ENCODE assay signal across 10 cellular contexts in the genomic region with DNA sequence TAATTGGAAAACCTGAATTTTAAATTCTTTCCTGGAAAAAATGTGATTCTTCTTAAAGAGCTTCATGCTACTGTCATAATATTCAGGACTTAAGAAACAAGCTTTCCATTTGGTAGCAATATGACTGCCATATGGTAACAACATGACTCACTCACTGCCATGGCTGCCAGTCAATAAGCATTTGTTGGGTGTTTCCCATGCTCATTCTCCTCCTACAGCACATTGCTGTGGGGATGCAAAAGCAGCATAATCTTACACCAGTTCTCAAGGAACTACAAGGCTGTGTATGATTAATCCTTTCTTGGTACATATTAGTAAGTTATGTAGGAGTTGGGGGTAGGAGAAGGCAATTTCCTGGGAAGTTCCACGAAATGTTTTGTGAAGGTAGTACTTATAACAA.
DNase-seq lines count a peak whose midpoint lies in the region; ATAC-seq and TF ChIP-seq lines count a peak whose summit lies in the region.
"Had no signal": no experiment of that assay in that cellular context is flagged by ENCODE, and none has a peak within 500 bp of the region (broad histone marks: within the 10 kb centered on the region; RNA-seq: fewer than 3 reads in every experiment).

No MANE protein-coding gene starts in this region.

- H3K27ac ChIP-seq in tibial nerve (no peak overlapping the region), right atrium auricular region (no peak overlapping the region)
- H3K27ac ChIP-seq: BLaER1 treated with 17β-estradiol and CSF1 and Interleukin-3, amounts not matched to agents 10 nM and 100 nM had no signal

- H3K4me3 ChIP-seq in tibial nerve = no peak overlapping the region
- no peak overlapping the region for H3K4me3 ChIP-seq in right atrium auricular region
- H3K4me3 ChIP-seq: BLaER1 treated with 17β-estradiol and CSF1 and Interleukin-3, amounts not matched to agents 10 nM and 100 nM had no signal

- no peaks in the 10 kb centered on the region for H3K27me3 Mint-ChIP-seq in activated naive CD8-positive, alpha-beta T cell treated with anti-CD3 and anti-CD28 coated beads, Interleukin-2, amount 50 U/mL, for 24 hours
- H3K27me3 Mint-ChIP-seq in activated naive CD8-positive, alpha-beta T cell treated with anti-CD3 and anti-CD28 coated beads for 36 hours = no peaks in the 10 kb centered on the region
- H3K27me3 Mint-ChIP-seq: activated naive CD4-positive, alpha-beta T cell treated with anti-CD3 and anti-CD28 coated beads, Interleukin-2, amount 50 U/mL, for 24 hours had no signal

- 98 to 100% methylated on average over 1 of the region's 1 CpG for WGBS in tibial nerve, 2 donors

- peaks cover 50% of the 10 kb centered on the region for H3K36me3 Mint-ChIP-seq in activated naive CD8-positive, alpha-beta T cell treated with anti-CD3 and anti-CD28 coated beads, Interleukin-2, amount 50 U/mL, for 24 hours (ENCODE audit: low read depth)
- peaks cover 29% of the 10 kb centered on the region for H3K36me3 Mint-ChIP-seq in activated naive CD8-positive, alpha-beta T cell treated with anti-CD3 and anti-CD28 coated beads for 36 hours

- peak; percentile 57 for ATAC-seq in activated naive CD8-positive, alpha-beta T cell treated with anti-CD3 and anti-CD28 coated beads, Interleukin-2, amount 50 U/mL, for 24 hours
- peak; percentile 87 for ATAC-seq in HG03442 (IDR thresholded peaks at IDR 0.05; ENCODE audit: unreplicated experiment)

- no peak overlapping the region for H3K4me3 Mint-ChIP-seq in activated naive CD8-positive, alpha-beta T cell treated with anti-CD3 and anti-CD28 coated beads, Interleukin-2, amount 50 U/mL, for 24 hours
- H3K4me3 Mint-ChIP-seq in activated naive CD8-positive, alpha-beta T cell treated with anti-CD3 and anti-CD28 coated beads for 36 hours = no peak overlapping the region
- H3K4me3 Mint-ChIP-seq: activated naive CD4-positive, alpha-beta T cell treated with anti-CD3 and anti-CD28 coated beads, Interleukin-2, amount 50 U/mL, for 24 hours had no signal

- TF ChIP-seq CTCF in tibial nerve (IDR thresholded peaks at IDR 0.05) (no peak), right atrium auricular region (IDR thresholded peaks at IDR 0.05) (no peak)

- peaks cover 2% of the 10 kb centered on the region for H3K4me1 Mint-ChIP-seq in activated naive CD8-positive, alpha-beta T cell treated with anti-CD3 and anti-CD28 coated beads, Interleukin-2, amount 50 U/mL, for 24 hours
- H3K4me1 Mint-ChIP-seq in activated naive CD8-positive, alpha-beta T cell treated with anti-CD3 and anti-CD28 coated beads for 36 hours = peaks cover 2% of the 10 kb centered on the region
- H3K4me1 Mint-ChIP-seq: activated naive CD4-positive, alpha-beta T cell treated with anti-CD3 and anti-CD28 coated beads, Interleukin-2, amount 50 U/mL, for 24 hours had no signal

- DNase-seq in activated naive CD8-positive, alpha-beta T cell treated with anti-CD3 and anti-CD28 coated beads, Interleukin-2, amount 50 U/mL, for 24 hours = no peak
- no peak for DNase-seq in activated naive CD8-positive, alpha-beta T cell treated with anti-CD3 and anti-CD28 coated beads for 36 hours
- peak; percentile 41 for DNase-seq in brain pericyte (ENCODE audit: low read depth, low spot score)
- peak; percentile 36 for DNase-seq in superior temporal gyrus (ENCODE audit: extremely low spot score)
- no peak for DNase-seq in SKM-1 (lab: John Stamatoyannopoulos, UW; ENCODE audit: unreplicated experiment)
- no peak for DNase-seq in tibial nerve (ENCODE audit: low spot score in 2 of 2)
- DNase-seq in right atrium auricular region (ENCODE audit: low spot score) = no peak

- no peak overlapping the region for H3K27ac Mint-ChIP-seq in activated naive CD8-positive, alpha-beta T cell treated with anti-CD3 and anti-CD28 coated beads, Interleukin-2, amount 50 U/mL, for 24 hours
- no peak overlapping the region for H3K27ac Mint-ChIP-seq in activated naive CD8-positive, alpha-beta T cell treated with anti-CD3 and anti-CD28 coated beads for 36 hours
- H3K27ac Mint-ChIP-seq: activated naive CD4-positive, alpha-beta T cell treated with anti-CD3 and anti-CD28 coated beads, Interleukin-2, amount 50 U/mL, for 24 hours had no signal

- TF ChIP-seq EP300 in tibial nerve (IDR thresholded peaks at IDR 0.05) = no peak

- H3K9me3 ChIP-seq in tibial nerve = no peaks in the 10 kb centered on the region
- H3K9me3 ChIP-seq in right atrium auricular region = no peaks in the 10 kb centered on the region
- H3K9me3 ChIP-seq: BLaER1 treated with 17β-estradiol and CSF1 and Interleukin-3, amounts not matched to agents 10 nM and 100 nM had no signal

- H3K4me1 ChIP-seq in tibial nerve (no peaks in the 10 kb centered on the region), right atrium auricular region (no peaks in the 10 kb centered on the region)

- no peak for TF ChIP-seq POLR2A in tibial nerve (IDR thresholded peaks at IDR 0.05)

- H3K9me3 Mint-ChIP-seq in activated naive CD8-positive, alpha-beta T cell treated with anti-CD3 and anti-CD28 coated beads, Interleukin-2, amount 50 U/mL, for 24 hours = no peaks in the 10 kb centered on the region
- no peaks in the 10 kb centered on the region for H3K9me3 Mint-ChIP-seq in activated naive CD8-positive, alpha-beta T cell treated with anti-CD3 and anti-CD28 coated beads for 36 hours
- H3K9me3 Mint-ChIP-seq: activated naive CD4-positive, alpha-beta T cell treated with anti-CD3 and anti-CD28 coated beads, Interleukin-2, amount 50 U/mL, for 24 hours had no signal

- H3K27me3 ChIP-seq in tibial nerve (no peaks in the 10 kb centered on the region), right atrium auricular region (no peaks in the 10 kb centered on the region)
- H3K27me3 ChIP-seq: BLaER1 treated with 17β-estradiol and CSF1 and Interleukin-3, amounts not matched to agents 10 nM and 100 nM had no signal

- H3K36me3 ChIP-seq in tibial nerve = peaks cover 0 to 54% (median 4%) of the 10 kb centered on the region in 3 donors
- H3K36me3 ChIP-seq in right atrium auricular region = no peaks in the 10 kb centered on the region

Comparison
In these comparisons a context has a peak if more than half of its experiments do, and no peak if none do; other contexts are left out.
1. DNase-seq: peak in brain pericyte (single experiment) and superior temporal gyrus (single experiment); none in activated naive CD8-positive, alpha-beta T cell treated with anti-CD3 and anti-CD28 coated beads, Interleukin-2, amount 50 U/mL, for 24 hours (single experiment), activated naive CD8-positive, alpha-beta T cell treated with anti-CD3 and anti-CD28 coated beads for 36 hours (single experiment), SKM-1 (single experiment), tibial nerve (0 of 2) and right atrium auricular region (single experiment).